In genomic region chr1:38628241-38628640, GRCh38 we compare ENCODE assay signal across 28 cellular contexts.
"Had no signal": no experiment of that assay in that cellular context is flagged by ENCODE, and none has a peak within 500 bp of the region (broad histone marks: within the 10 kb centered on the region; RNA-seq: fewer than 3 reads in every experiment).

No MANE protein-coding gene starts in this region.

- ATAC-seq: effector memory CD8-positive, alpha-beta T cell; esophagus mucosa; foreskin keratinocyte; gastrocnemius medialis; gastroesophageal sphincter; heart left ventricle; heart right ventricle had no signal

- H3K9me3 ChIP-seq: colonic mucosa, esophagus muscularis mucosa, esophagus squamous epithelium, gastrocnemius medialis had no signal

- H3K4me1 ChIP-seq: colonic mucosa, esophagus squamous epithelium, foreskin keratinocyte, gastrocnemius medialis had no signal

- H3K36me3 ChIP-seq: colonic mucosa, esophagus muscularis mucosa, esophagus squamous epithelium, gastrocnemius medialis, gastroesophageal sphincter, heart left ventricle, heart right ventricle had no signal

- H3K4me3 ChIP-seq: colonic mucosa, coronary artery, dorsolateral prefrontal cortex, esophagus muscularis mucosa, esophagus squamous epithelium, gastrocnemius medialis, gastroesophageal sphincter, heart left ventricle, heart right ventricle had no signal

- H3K27me3 ChIP-seq: colonic mucosa, foreskin keratinocyte, gastrocnemius medialis had no signal

- H3K27ac ChIP-seq: colonic mucosa, coronary artery, dorsolateral prefrontal cortex, epithelial cell of prostate, esophagus muscularis mucosa, esophagus squamous epithelium, foreskin keratinocyte, gastrocnemius medialis, gastroesophageal sphincter, heart left ventricle, heart right ventricle had no signal

- DNase-seq: colonic mucosa; cortex of kidney; dermis blood vessel endothelial cell; dorsolateral prefrontal cortex; effector CD4-positive, alpha-beta T cell; effector CD8-positive, alpha-beta T cell; effector memory CD4-positive, alpha-beta T cell; effector memory CD8-positive, alpha-beta T cell; endodermal cell; erythroblast; esophagus squamous epithelium; foreskin fibroblast; foreskin keratinocyte; foreskin melanocyte; gastrocnemius medialis; glutamatergic neuron; head of caudate nucleus; heart left ventricle; heart right ventricle had no signal

- FAIRE-seq: colon, endometrium, endothelial cell of umbilical vein, frontal cortex had no signal
